ENCODE assay signal across 9 cellular contexts in the genomic region with DNA sequence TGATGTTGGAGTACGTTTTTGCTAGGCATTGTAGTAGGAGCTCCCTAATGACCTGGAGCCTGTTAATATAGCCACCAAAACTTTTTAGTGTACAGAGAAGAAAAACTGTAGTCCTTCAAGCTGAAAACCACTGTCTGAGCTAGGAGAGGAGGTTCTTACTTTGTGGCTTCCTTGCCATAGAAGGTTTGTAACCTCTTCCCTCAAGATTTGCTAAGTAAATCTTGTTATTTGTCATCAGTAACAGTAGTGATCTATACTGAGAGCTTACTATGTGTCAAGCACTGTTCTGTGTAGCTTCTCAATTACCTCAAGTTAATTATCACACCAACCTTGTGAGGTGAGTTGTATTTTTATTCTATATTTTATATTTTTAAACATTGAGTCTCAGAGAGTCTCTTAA. TPM values are rescaled to one million over a fixed set of nuclear protein-coding genes. Genes with fewer than 3 reads are reported as not detected.
DNase-seq lines count a peak whose midpoint lies in the region; ATAC-seq and TF ChIP-seq lines count a peak whose summit lies in the region.
"Had no signal": no experiment of that assay in that cellular context is flagged by ENCODE, and none has a peak within 500 bp of the region (broad histone marks: within the 10 kb centered on the region; RNA-seq: fewer than 3 reads in every experiment).

No MANE protein-coding gene starts in this region.

- H3K4me3 ChIP-seq in GM12864 (ENCODE audit: low read depth, low read length) (no peak overlapping the region), upper lobe of right lung (no peak overlapping the region), upper lobe of left lung (no peak overlapping the region)

- H3K36me3 ChIP-seq in upper lobe of right lung (no peaks in the 10 kb centered on the region), upper lobe of left lung (no peaks in the 10 kb centered on the region)

- TF ChIP-seq POLR2A in upper lobe of left lung (IDR thresholded peaks at IDR 0.05) = no peak

- peak overlapping the region; percentile 92 for H3K4me3 Mint-ChIP-seq in T-helper 17 cell
- H3K4me3 Mint-ChIP-seq: memory B cell had no signal

- H3K27me3 Mint-ChIP-seq in T-helper 17 cell = no peaks in the 10 kb centered on the region
- H3K27me3 Mint-ChIP-seq: memory B cell had no signal

- ATAC-seq in GM19328 (IDR thresholded peaks at IDR 0.05; ENCODE audit: unreplicated experiment) = peak; percentile 90
- peak; percentile 98 for ATAC-seq in HG02885 (IDR thresholded peaks at IDR 0.05; ENCODE audit: poor library complexity, unreplicated experiment)
- ATAC-seq in T-helper 17 cell = peak; percentile 24
- ATAC-seq in upper lobe of right lung = no peak
- ATAC-seq in upper lobe of left lung (ENCODE audit: low FRiP score in 2 of 2) = no peak

- H3K4me1 ChIP-seq in upper lobe of right lung (peaks cover 9% of the 10 kb centered on the region), upper lobe of left lung (peaks cover 4 to 23% (median 14%) of the 10 kb centered on the region in 4 donors)

- peak overlapping the region; percentile 100 for H3K27ac Mint-ChIP-seq in T-helper 17 cell
- H3K27ac Mint-ChIP-seq: memory B cell had no signal

- TF ChIP-seq CTCF in GM12864 (IDR thresholded peaks at IDR 0.05; ENCODE audit: low read depth, low read length, missing control alignments) (no peak), upper lobe of right lung (IDR thresholded peaks at IDR 0.05) (no peak), upper lobe of left lung (IDR thresholded peaks at IDR 0.05) (no peak)

- H3K36me3 Mint-ChIP-seq in T-helper 17 cell (ENCODE audit: low read depth) = no peaks in the 10 kb centered on the region
- H3K36me3 Mint-ChIP-seq: memory B cell had no signal

- TF ChIP-seq EP300 in upper lobe of left lung (IDR thresholded peaks at IDR 0.05) = no peak

- DNase-seq in GM12864 (ENCODE audit: low read depth) (peak; percentile 57), T-helper 17 cell (no peak), upper lobe of right lung (no peak), SW 1271 (lab: John Stamatoyannopoulos, UW) (no peak), upper lobe of left lung (no peak), HuH-7.5 (ENCODE audit: low spot score) (no peak)

- intact Hi-C loops in upper lobe of right lung (cut with DNase I) = no loop called here

- H3K27ac ChIP-seq in upper lobe of right lung = no peak overlapping the region
- H3K27ac ChIP-seq in upper lobe of left lung = no peak overlapping the region

- H3K27me3 ChIP-seq in upper lobe of right lung (no peaks in the 10 kb centered on the region), upper lobe of left lung (no peaks in the 10 kb centered on the region)

- H3K4me1 Mint-ChIP-seq in T-helper 17 cell = peaks cover 59% of the 10 kb centered on the region

- H3K9me3 ChIP-seq in T-helper 17 cell (ENCODE audit: control insufficient read depth, low read length, poor library complexity, severe bottlenecking) (no peaks in the 10 kb centered on the region), upper lobe of right lung (no peaks in the 10 kb centered on the region), upper lobe of left lung (no peaks in the 10 kb centered on the region)

- WGBS in upper lobe of left lung, 2 donors = 72 to 81% methylated on average over 1 of the region's 1 CpG

RNA-seq across cellular contexts. Expression of gene LRRC8C, which starts 21.2 kb away (rescaled TPM):
- total RNA-seq in T-helper 17 cell = 10 to 100 TPM; 46.0 to 52.4 TPM
- total RNA-seq in upper lobe of right lung = 12.6 TPM
- total RNA-seq in upper lobe of left lung = 10 to 100 TPM in 5 of 6 donors, 1 to 10 TPM in 1; 5.2 to 12.5 (median 11.6) TPM

Comparison
In these comparisons a context has a peak if more than half of its experiments do, and no peak if none do; other contexts are left out.
1. ATAC-seq: peak in GM19328 (single experiment), HG02885 (single experiment) and T-helper 17 cell (single experiment); none in upper lobe of right lung (single experiment) and upper lobe of left lung (0 of 2).